ENCODE assay signal across 8 cellular contexts in the genomic region with DNA sequence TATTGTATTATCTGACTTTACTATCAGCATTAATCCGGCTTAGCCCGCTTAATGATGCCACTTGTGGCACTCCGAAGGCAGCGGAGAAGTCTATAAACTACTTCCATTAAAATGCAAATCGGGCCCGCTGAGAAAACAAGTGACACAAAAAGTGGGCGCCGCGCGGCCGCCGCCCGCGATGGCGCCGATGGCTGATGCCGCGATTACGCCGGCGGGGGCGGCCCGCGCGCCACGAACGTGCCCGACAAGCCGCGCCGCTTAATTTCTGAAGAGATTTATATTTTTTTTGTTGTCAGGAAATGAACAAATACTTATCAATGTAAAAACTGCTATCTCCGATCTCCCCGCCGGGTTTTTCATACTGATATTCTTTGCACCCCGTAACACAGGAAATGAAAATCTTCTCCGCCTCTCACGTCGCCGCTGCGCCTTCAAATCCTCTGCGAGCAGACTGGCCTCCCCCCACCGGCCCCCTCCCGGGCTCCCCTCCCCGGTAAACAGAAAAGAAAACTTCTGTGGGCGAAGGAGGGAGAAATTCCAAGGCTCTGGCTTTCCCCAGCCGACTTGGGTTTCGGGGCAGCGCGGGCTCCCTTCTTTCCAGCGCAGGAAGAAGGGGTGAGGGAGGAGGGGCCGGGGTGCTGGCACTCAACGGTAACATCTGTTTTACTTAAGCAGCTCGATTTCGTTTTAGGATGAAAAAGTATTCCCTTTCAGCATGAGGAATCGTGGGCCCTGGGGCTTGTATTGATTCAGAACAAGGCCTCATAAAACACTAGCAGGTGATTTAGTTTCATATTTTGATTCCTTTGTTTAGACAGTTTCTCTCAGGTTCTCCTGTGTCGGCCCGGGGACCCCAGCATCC.
DNase-seq lines count a peak whose midpoint lies in the region; ATAC-seq, FAIRE-seq and TF ChIP-seq lines count a peak whose summit lies in the region.
"Had no signal": no experiment of that assay in that cellular context is flagged by ENCODE, and none has a peak within 500 bp of the region (broad histone marks: within the 10 kb centered on the region; RNA-seq: fewer than 3 reads in every experiment).

No MANE protein-coding gene starts in this region.

- ATAC-seq in GM18907 (IDR thresholded peaks at IDR 0.05; ENCODE audit: unreplicated experiment) (peak; percentile 76), HG03095 (IDR thresholded peaks at IDR 0.05; ENCODE audit: unreplicated experiment) (peak; percentile 75)

- DNase-seq in WERI-Rb-1: peak; percentile 9
- peak; percentile 28 for DNase-seq in bronchial epithelial cell (ENCODE audit: low read depth)
- peak; percentile 17 for DNase-seq in kidney glomerular epithelial cell (lab: John Stamatoyannopoulos, UW)
- DNase-seq in stimulated activated CD4-positive, alpha-beta T cell treated with anti-CD3 and anti-CD28 coated beads, Interleukin-1b, Interleukin-23, amount 100 ng/mL, for 4 hours (ENCODE audit: low read depth in 2 of 2): peak; percentile 27 to 42
- DNase-seq in LoVo (ENCODE audit: low spot score): no peak

- FAIRE-seq in bronchial epithelial cell (lab: Jason Lieb, UNC): no peak
- FAIRE-seq: endometrium had no signal

- H3K27me3 ChIP-seq in WERI-Rb-1 (ENCODE audit: insufficient read depth, low read depth, severe bottlenecking) (peaks cover 68% of the 10 kb centered on the region), bronchial epithelial cell (ENCODE audit: control insufficient read depth, insufficient read depth, low read length) (no peaks in the 10 kb centered on the region)

- H3K36me3 ChIP-seq in WERI-Rb-1 (no peaks in the 10 kb centered on the region), bronchial epithelial cell (ENCODE audit: control insufficient read depth, insufficient read depth, low read length) (no peaks in the 10 kb centered on the region)

- H3K27ac ChIP-seq in WERI-Rb-1: no peak overlapping the region

- H3K9me3 ChIP-seq in WERI-Rb-1 (ENCODE audit: severe bottlenecking): no peaks in the 10 kb centered on the region

- H3K4me3 ChIP-seq in WERI-Rb-1 (ENCODE audit: low read depth, low read length) (peak overlapping the region; percentile 14; the same call in 1 of the 2 replicates), bronchial epithelial cell (ENCODE audit: low read depth, low read length) (peak overlapping the region; percentile 48)

- TF ChIP-seq CTCF in WERI-Rb-1 (IDR thresholded peaks at IDR 0.05; ENCODE audit: low read depth, low read length) (no peak), bronchial epithelial cell (IDR thresholded peaks at IDR 0.05; ENCODE audit: insufficient read depth, low read length, severe bottlenecking) (no peak)
